8 cellular contexts compared by ENCODE assay signal in the genomic region with DNA sequence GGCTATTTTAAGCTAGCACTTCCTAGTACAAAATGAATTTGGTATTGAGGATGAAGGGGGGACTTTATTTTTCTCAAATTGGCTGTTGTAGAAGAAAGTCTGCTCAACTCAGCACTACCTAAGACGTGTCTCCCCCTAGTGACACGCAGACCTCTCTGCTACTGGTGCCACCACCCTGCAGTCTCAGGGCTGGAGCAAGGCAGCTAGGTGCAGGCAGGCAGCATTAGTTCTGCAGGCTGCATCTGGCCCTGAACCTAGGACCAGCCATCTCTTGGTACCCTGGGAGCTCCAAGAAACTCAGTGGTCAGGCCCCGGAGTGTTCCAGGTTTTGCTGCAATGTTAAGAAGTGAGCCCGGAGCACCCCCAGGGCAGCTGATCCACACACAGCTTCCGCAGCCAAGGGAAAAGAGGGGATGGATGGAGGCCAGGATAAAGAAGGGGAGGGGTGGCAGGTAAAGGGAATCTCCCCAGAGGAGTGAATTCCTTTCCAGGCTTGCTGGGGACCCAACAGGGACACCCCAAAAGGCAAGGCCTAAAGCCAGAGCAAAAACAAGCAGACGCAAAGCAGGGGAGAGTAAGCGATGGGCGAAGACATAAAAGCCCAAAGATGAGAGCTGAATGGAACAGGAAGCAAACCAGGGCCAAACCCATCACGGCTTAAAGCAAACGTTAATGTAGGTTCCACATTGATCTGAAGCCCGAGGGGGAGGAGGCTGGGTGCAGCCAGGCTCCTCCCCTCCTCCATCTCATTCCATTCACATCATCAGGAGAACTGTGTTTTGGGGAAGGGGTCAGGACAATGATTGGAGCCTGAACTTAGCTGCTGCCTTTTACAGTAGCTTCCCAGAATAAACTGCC.
DNase-seq lines count a peak whose midpoint lies in the region; ATAC-seq and TF ChIP-seq lines count a peak whose summit lies in the region.

No MANE protein-coding gene starts in this region.

- WGBS in stomach, 5 donors, result 62 to 71% (median 67%) methylated on average over 11 of the region's 11 CpGs
- WGBS in suprapubic skin, result 54% methylated on average over 11 of the region's 11 CpGs

- TF ChIP-seq EP300 in stomach (IDR thresholded peaks at IDR 0.05) (no peak), suprapubic skin (IDR thresholded peaks at IDR 0.05) (no peak)

- H3K36me3 ChIP-seq in WERI-Rb-1 (no peaks in the 10 kb centered on the region), left ventricle myocardium inferior (no peaks in the 10 kb centered on the region), stomach (no peaks in the 10 kb centered on the region), suprapubic skin (no peaks in the 10 kb centered on the region)

- H3K4me3 ChIP-seq in WERI-Rb-1 (ENCODE audit: low read depth, low read length) (no peak overlapping the region), left ventricle myocardium inferior (no peak overlapping the region), stomach (no peak overlapping the region), suprapubic skin (no peak overlapping the region)

- H3K27me3 ChIP-seq in WERI-Rb-1 (ENCODE audit: insufficient read depth, low read depth, severe bottlenecking) (no peaks in the 10 kb centered on the region), left ventricle myocardium inferior (ENCODE audit: low read depth) (no peaks in the 10 kb centered on the region), stomach (no peaks in the 10 kb centered on the region), suprapubic skin (no peaks in the 10 kb centered on the region)

- intact Hi-C loops in left ventricle myocardium inferior (cut with micrococcal nuclease), result loop anchor here (10.0 kb wide), 1 partner anchor 87 kb away; no protein-coding TSS in a partner anchor
- intact Hi-C loops in stomach (cut with DNase I; ENCODE audit: low total_unique reads), result loop anchor here (10.0 kb wide), 1 partner anchor 197 kb away; a partner anchor contains a TSS

- H3K9me3 ChIP-seq in WERI-Rb-1 (ENCODE audit: severe bottlenecking) (no peaks in the 10 kb centered on the region), left ventricle myocardium inferior (replicated peaks) (no peaks in the 10 kb centered on the region), stomach (no peaks in the 10 kb centered on the region), suprapubic skin (no peaks in the 10 kb centered on the region)

- DNase-seq in NCI-H748 (lab: John Stamatoyannopoulos, UW; ENCODE audit: unreplicated experiment) (peak; percentile 36), NCI-H748 treated with DMSO at 0.1 percent for 48 hours (lab: John Stamatoyannopoulos, UW) (no peak), WERI-Rb-1 (peak; percentile 35), left ventricle myocardium inferior (no peak), stomach (no peak), suprapubic skin (ENCODE audit: low spot score in 2 of 2) (no peak)

- peak; percentile 55 for ATAC-seq in HG02870 (IDR thresholded peaks at IDR 0.05; ENCODE audit: unreplicated experiment)
- ATAC-seq in GM18520 (IDR thresholded peaks at IDR 0.05; ENCODE audit: unreplicated experiment), result no peak

- H3K27ac ChIP-seq in WERI-Rb-1 (no peak overlapping the region), left ventricle myocardium inferior (replicated peaks) (peak overlapping the region; percentile 81), stomach (peak overlapping the region in 4 of 5 donors; percentile 65 to 84 (median 79)), suprapubic skin (no peak overlapping the region)

- H3K4me1 ChIP-seq in left ventricle myocardium inferior (peaks cover 86% of the 10 kb centered on the region), stomach (peaks cover 12 to 60% (median 40%) of the 10 kb centered on the region in 4 donors), suprapubic skin (peaks cover 32% of the 10 kb centered on the region)

- no peak for TF ChIP-seq POLR2A in stomach (IDR thresholded peaks at IDR 0.05)
- no peak for TF ChIP-seq POLR2A in suprapubic skin (IDR thresholded peaks at IDR 0.05)

- peak; percentile 76 for TF ChIP-seq CTCF in WERI-Rb-1 (IDR thresholded peaks at IDR 0.05; ENCODE audit: low read depth, low read length)
- TF ChIP-seq CTCF in left ventricle myocardium inferior (IDR thresholded peaks at IDR 0.05; ENCODE audit: borderline replicate concordance), result peak; percentile 62
- TF ChIP-seq CTCF in stomach (IDR thresholded peaks at IDR 0.05), result peak in 2 of 7 experiments; percentile 21 to 31
- TF ChIP-seq CTCF in suprapubic skin (IDR thresholded peaks at IDR 0.05), result peak in 1 of 2 donors; percentile 8

Comparison
In these comparisons a context has a peak if more than half of its experiments do, and no peak if none do; other contexts are left out.
1. DNase-seq: peak in NCI-H748 (single experiment) and WERI-Rb-1 (single experiment); none in NCI-H748 treated with DMSO at 0.1 percent for 48 hours (single experiment), left ventricle myocardium inferior (single experiment), stomach (single experiment) and suprapubic skin (0 of 2).
2. H3K27ac ChIP-seq: peak in left ventricle myocardium inferior (single experiment) and stomach (4 of 5); none in WERI-Rb-1 (single experiment) and suprapubic skin (single experiment).